Comparison of ENCODE assay signal across 14 cellular contexts in the genomic region with DNA sequence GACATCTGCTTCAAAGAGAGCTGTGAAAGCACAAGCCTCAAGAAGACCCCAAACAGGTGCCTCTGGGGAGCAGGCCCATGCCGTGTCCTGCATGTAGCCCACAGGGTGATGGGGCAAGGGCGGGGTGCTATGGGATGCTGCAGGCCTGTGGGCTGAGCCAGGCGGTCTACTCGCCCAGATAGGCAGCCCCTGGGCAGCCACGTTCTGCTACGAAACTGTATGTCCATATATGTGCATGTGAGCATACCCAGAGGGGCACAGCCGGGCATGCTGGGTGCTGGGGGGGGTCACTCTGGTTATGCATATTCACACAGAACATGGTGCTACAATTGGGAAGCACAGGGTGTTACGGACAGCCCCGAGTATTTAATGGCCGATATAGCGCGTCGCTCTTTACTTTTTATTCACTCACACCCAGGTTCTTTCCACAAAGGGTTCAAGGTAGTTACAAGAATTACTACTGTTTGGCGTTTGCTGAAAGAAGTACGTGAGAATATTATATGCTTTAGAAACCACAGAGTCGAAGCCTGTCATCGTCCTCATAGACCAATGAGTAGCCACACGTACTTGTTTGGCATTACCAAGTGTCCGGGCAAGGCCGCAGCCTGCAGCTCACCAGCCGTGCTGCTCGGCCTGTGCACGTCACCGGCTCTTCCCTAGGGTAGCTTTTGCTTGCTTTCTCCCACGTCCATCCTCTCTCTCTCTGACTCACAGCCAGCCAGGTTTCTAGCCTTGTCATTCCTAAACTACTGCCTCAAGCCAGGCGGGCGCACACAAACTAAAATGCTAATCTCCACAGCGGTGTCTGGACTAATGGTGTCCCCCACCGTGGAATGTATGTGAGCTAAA. TPM values are rescaled to one million over a fixed set of nuclear protein-coding genes. Genes with fewer than 3 reads are reported as not detected.
DNase-seq lines count a peak whose midpoint lies in the region; ATAC-seq, FAIRE-seq and TF ChIP-seq lines count a peak whose summit lies in the region.
"Had no signal": no experiment of that assay in that cellular context is flagged by ENCODE, and none has a peak within 500 bp of the region (broad histone marks: within the 10 kb centered on the region; RNA-seq: fewer than 3 reads in every experiment).

No MANE protein-coding gene starts in this region.

- no peaks in the 10 kb centered on the region for H3K27me3 ChIP-seq in right lobe of liver
- H3K27me3 ChIP-seq in HepG2 (ENCODE audit: control insufficient read depth in 1 of 2, insufficient read depth in 2 of 2, low read length in 2 of 2) = no peaks in the 10 kb centered on the region
- H3K27me3 ChIP-seq in uterus = no peaks in the 10 kb centered on the region
- H3K27me3 ChIP-seq in colonic mucosa = no peaks in the 10 kb centered on the region
- H3K27me3 ChIP-seq: pancreas had no signal

- TF ChIP-seq EP300 in HepG2 (IDR thresholded peaks at IDR 0.05; ENCODE audit: low read depth in 2 of 2, low read length in 2 of 2) (no peak), HepG2 (CRISPR knock-in tag; IDR thresholded peaks at IDR 0.05; ENCODE audit: borderline replicate concordance) (no peak)

- H3K27ac ChIP-seq in right lobe of liver (no peak overlapping the region), HepG2 (ENCODE audit: extremely low read length, insufficient read depth, low read length) (no peak overlapping the region), uterus (peak overlapping the region; percentile 34 to 43), colonic mucosa (no peak overlapping the region)
- H3K27ac ChIP-seq: pancreas, PC-9 had no signal

- POLR2A ChIA-PET in HepG2 (lab: Yijun Ruan, JAX) = no interaction called here

- in situ Hi-C loops in HepG2 (cut with HindIII; ENCODE audit: extremely low pct_ligation_motif_present, low pct_unique_long_range_greater_than_20kb) = no loop called here

- TF ChIP-seq CTCF in right lobe of liver (IDR thresholded peaks at IDR 0.05) (no peak), HepG2 (CRISPR knock-in tag; IDR thresholded peaks at IDR 0.05) (no peak), uterus (IDR thresholded peaks at IDR 0.05) (no peak), colonic mucosa (IDR thresholded peaks at IDR 0.05) (no peak)

- peaks cover 0 to 7% (median 3%) of the 10 kb centered on the region in 4 donors for H3K4me1 ChIP-seq in right lobe of liver
- peaks cover 16% of the 10 kb centered on the region for H3K4me1 ChIP-seq in HepG2 (ENCODE audit: insufficient read depth, low read length)
- no peaks in the 10 kb centered on the region for H3K4me1 ChIP-seq in uterus
- no peaks in the 10 kb centered on the region for H3K4me1 ChIP-seq in colonic mucosa
- H3K4me1 ChIP-seq: pancreas had no signal

- H3K79me2 ChIP-seq in HepG2 (ENCODE audit: insufficient read depth, low read length) = peaks cover 2% of the 10 kb centered on the region

- ATAC-seq in right lobe of liver (no peak), HepG2 (no peak), GM21723 (IDR thresholded peaks at IDR 0.05; ENCODE audit: unreplicated experiment) (peak; percentile 74), HG03565 (IDR thresholded peaks at IDR 0.05; ENCODE audit: unreplicated experiment) (peak; percentile 36)
- ATAC-seq: pancreas, T-cell had no signal

- no peak overlapping the region for H3K4me2 ChIP-seq in HepG2 (ENCODE audit: low read depth, low read length)
- H3K4me2 ChIP-seq: PC-9 had no signal

- no TSS peak for BruUV-seq in HepG2 (replicated peaks; lab: Mats Ljungman, UMichigan)

- H3K4me3 ChIP-seq in right lobe of liver (no peak overlapping the region), HepG2 (replicated peaks in 1 of 3; ENCODE audit: insufficient read depth in 1 of 3, low read depth in 2 of 3, low read length in 3 of 3) (no peak overlapping the region), uterus (no peak overlapping the region), colonic mucosa (no peak overlapping the region)
- H3K4me3 ChIP-seq: pancreas, PC-9 had no signal

- no peak for FAIRE-seq in HepG2 (lab: Jason Lieb, UNC)
- FAIRE-seq: pancreas had no signal

- TF ChIP-seq POLR2A in right lobe of liver (IDR thresholded peaks at IDR 0.05) (no peak), HepG2 (IDR thresholded peaks at IDR 0.05; ENCODE audit: insufficient read depth in 1 of 2, low read depth in 2 of 2, low read length in 2 of 2) (no peak), uterus (IDR thresholded peaks at IDR 0.05) (no peak)

- H3K9ac ChIP-seq in HepG2 (ENCODE audit: insufficient read depth, low read depth, low read length) (no peak overlapping the region), colonic mucosa (ENCODE audit: low read depth in 2 of 2, low read length in 2 of 2) (no peak overlapping the region)

- no peaks in the 10 kb centered on the region; the same call in 1 of the 2 replicates for H4K20me1 ChIP-seq in HepG2 (ENCODE audit: insufficient read depth, low read length)

- 84% methylated on average over 19 of the region's 29 CpGs for WGBS in right lobe of liver (ENCODE audit: insufficient coverage, low coverage, low lambda C conversion rate, missing lambda C conversion rate)
- WGBS in HepG2 (ENCODE audit: low lambda C conversion rate) = 97% methylated on average over 25 of the region's 29 CpGs

- H2AFZ ChIP-seq in HepG2 (ENCODE audit: low read length) = no peak overlapping the region
- H2AFZ ChIP-seq: PC-9 had no signal

- CTCF ChIA-PET in HepG2 (lab: Yijun Ruan, JAX; ENCODE audit: low intra/inter-chr PET ratio, low total read pairs) = no interaction called here

- TF ChIP-seq RAD21 in HepG2 (CRISPR knock-in tag; IDR thresholded peaks at IDR 0.05) = no peak

- H3K36me3 ChIP-seq in right lobe of liver (peaks cover 0 to 70% (median 24%) of the 10 kb centered on the region in 4 donors), HepG2 (replicated peaks in 1 of 2; ENCODE audit: control insufficient read depth in 1 of 2, insufficient read depth in 2 of 2, low read length in 2 of 2) (peaks cover 17 to 55% of the 10 kb centered on the region in 2 experiments), uterus (no peaks in the 10 kb centered on the region), colonic mucosa (no peaks in the 10 kb centered on the region)

- intact Hi-C loops in right lobe of liver (cut with DNase I) (no loop called here), HepG2 (cut with micrococcal nuclease; ENCODE audit: unreplicated experiment) (no loop called here), uterus (cut with DNase I; ENCODE audit: low total_unique reads) (no loop called here), colonic mucosa (cut with DNase I) (no loop called here)

- H3K9me3 ChIP-seq in right lobe of liver (no peaks in the 10 kb centered on the region), HepG2 (ENCODE audit: low read length) (no peaks in the 10 kb centered on the region), uterus (no peaks in the 10 kb centered on the region), colonic mucosa (no peaks in the 10 kb centered on the region)
- H3K9me3 ChIP-seq: pancreas had no signal

- peak in 2 of 3 donors; percentile 11 to 38 for DNase-seq in right lobe of liver
- DNase-seq in HepG2 (ENCODE audit: low spot score) = no peak
- peak in 1 of 2 donors; percentile 8 for DNase-seq in uterus
- DNase-seq in NCI-H2107 (lab: John Stamatoyannopoulos, UW) = no peak
- DNase-seq in colonic mucosa = no peak
- DNase-seq in pons (ENCODE audit: low spot score) = no peak
- DNase-seq: DMS79 treated with DMSO at 0.1 percent for 48 hours, HFFc6, NCI-H226, pancreas, PC-9, T-cell had no signal

TF ChIP-seq in HepG2, 621 proteins besides CTCF, POLR2A, EP300 and RAD21:
- TF ChIP-seq ZNF552 (CRISPR knock-in tag; IDR thresholded peaks at IDR 0.05; ENCODE audit: borderline replicate concordance) (no peak), ZFP36 (IDR thresholded peaks at IDR 0.05; ENCODE audit: borderline replicate concordance, low read depth, low read length, partially characterized antibody) (no peak), ZNF75D (CRISPR knock-in tag; IDR thresholded peaks at IDR 0.05; ENCODE audit: borderline replicate concordance) (no peak)
TF ChIP-seq in HepG2: peak in this region for 0.

RNA-seq across cellular contexts. Expression of a gene that starts 14.4 kb away (rescaled TPM):
- total RNA-seq in right lobe of liver (10 to 100 TPM; 12.1 to 26.3 (median 17.0) TPM), HepG2 (2016; rRNA removed; fragmentation: Illumina TruSeq; extraction: Trizol) (59.8 and 61.5 TPM in 2 replicates), uterus (100 to 1,000 TPM in 1 of 4 donors, 10 to 100 TPM in 3; 21.5 to 108 (median 41.3) TPM), colonic mucosa (10 to 100 TPM; 20.2 to 25.5 TPM)
- 20.2 and 20.4 TPM in 2 replicates for total RNA-seq in HepG2 (2016; cell fraction: cytosol; rRNA removed; fragmentation: Illumina TruSeq; extraction: Trizol; ENCODE audit: low read depth)
- 57.2 and 63.4 TPM in 2 replicates for total RNA-seq in HepG2 (2016; cell fraction: insoluble cytoplasmic fraction; rRNA removed; fragmentation: Illumina TruSeq; extraction: Trizol)
- 27.2 and 28.3 TPM in 2 replicates for total RNA-seq in HepG2 (2016; cell fraction: membrane; rRNA removed; fragmentation: Illumina TruSeq; extraction: Trizol)
- total RNA-seq in HepG2 (2016; cell fraction: nucleus; rRNA removed; fragmentation: Illumina TruSeq; extraction: Trizol) = 47.3 and 61.7 TPM in 2 replicates
- polyA plus RNA-seq in HepG2 (2011; rRNA removed) = 37.1 and 50.5 TPM in 2 replicates
- polyA plus RNA-seq in HepG2 (2011; cell fraction: cytosol; rRNA removed) = 29.8 and 33.1 TPM in 2 replicates
- polyA plus RNA-seq in HepG2 (2011; cell fraction: nucleus; rRNA removed) = 71.5 and 77.4 TPM in 2 replicates
- 27.8 and 38.2 TPM in 2 replicates for polyA plus RNA-seq in HepG2 (2012)
- 18.2 and 22.9 TPM in 2 replicates for polyA plus RNA-seq in HepG2 (2016; cell fraction: cytosol; fragmentation: Illumina TruSeq; extraction: Trizol; ENCODE audit: low read depth)
- polyA plus RNA-seq in HepG2 (2016; cell fraction: insoluble cytoplasmic fraction; fragmentation: Illumina TruSeq; extraction: Trizol; ENCODE audit: low read depth) = 67.1 and 69.1 TPM in 2 replicates
- 20.0 and 22.3 TPM in 2 replicates for polyA plus RNA-seq in HepG2 (2016; cell fraction: membrane; fragmentation: Illumina TruSeq; extraction: Trizol; ENCODE audit: low read depth)
- polyA plus RNA-seq in HepG2 (2016; cell fraction: nucleus; fragmentation: Illumina TruSeq; extraction: Trizol; ENCODE audit: insufficient read depth, low read depth) = 82.3 and 82.6 TPM in 2 replicates
- polyA minus RNA-seq in HepG2 (2011; rRNA and poly(A)+ RNA removed; ENCODE audit: low replicate concordance) = 31.6 and 46.9 TPM in 2 replicates
- polyA minus RNA-seq in HepG2 (2011; cell fraction: cytosol; rRNA and poly(A)+ RNA removed) = 15.7 and 20.7 TPM in 2 replicates
- polyA minus RNA-seq in HepG2 (2011; cell fraction: nucleus; rRNA and poly(A)+ RNA removed) = 76.1 and 79.6 TPM in 2 replicates

Comparison
In these comparisons a context has a peak if more than half of its experiments do, and no peak if none do; other contexts are left out.
1. DNase-seq: peak in right lobe of liver (2 of 3); none in HepG2 (single experiment), NCI-H2107 (single experiment), colonic mucosa (single experiment) and pons (single experiment).
2. ATAC-seq: peak in GM21723 (single experiment) and HG03565 (single experiment); none in right lobe of liver (0 of 4) and HepG2 (single experiment).
3. H3K27ac ChIP-seq: peak in uterus (2 of 2); none in right lobe of liver (0 of 3), HepG2 (single experiment) and colonic mucosa (single experiment).